Comparison of ENCODE assay signal across 1 cellular context in the genomic region with DNA sequence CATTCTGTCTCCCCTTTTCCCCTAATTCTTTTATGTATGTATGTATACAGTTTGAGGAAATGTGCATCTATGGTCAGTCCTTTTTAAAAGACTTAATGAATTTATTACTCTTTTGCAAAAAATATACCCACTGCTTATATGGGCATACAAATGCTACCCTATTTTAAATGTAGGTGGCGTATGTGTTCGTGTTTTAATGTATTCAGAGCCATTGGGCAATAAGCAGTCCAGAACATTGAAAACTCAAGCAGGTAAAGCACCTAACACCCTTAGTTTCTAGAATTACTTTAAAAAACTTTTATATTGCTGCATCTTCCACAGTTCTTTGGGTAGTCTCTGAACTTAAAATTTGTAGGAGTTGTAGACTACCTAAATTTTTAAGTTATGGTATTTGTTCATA.
TF ChIP-seq lines count a peak whose summit lies in the region.

No MANE protein-coding gene starts in this region.

TF ChIP-seq in HepG2, 621 proteins besides CTCF, POLR2A, EP300 and RAD21:
- TF ChIP-seq STAG1 (CRISPR knock-in tag; IDR thresholded peaks at IDR 0.05) (peak; percentile 27), CCDC6 (CRISPR knock-in tag; IDR thresholded peaks at IDR 0.05) (no peak), CEBPB (IDR thresholded peaks at IDR 0.05; ENCODE audit: borderline replicate concordance, low read depth, low read length) (peak; percentile 19; the same call in 1 of the 2 replicates), RBFOX2 (IDR thresholded peaks at IDR 0.05; ENCODE audit: low read depth, low read length) (no peak), ZNF260 (CRISPR knock-in tag; IDR thresholded peaks at IDR 0.05; ENCODE audit: borderline replicate concordance, low read depth) (no peak)
